1 cellular context compared by ENCODE assay signal in the genomic region with DNA sequence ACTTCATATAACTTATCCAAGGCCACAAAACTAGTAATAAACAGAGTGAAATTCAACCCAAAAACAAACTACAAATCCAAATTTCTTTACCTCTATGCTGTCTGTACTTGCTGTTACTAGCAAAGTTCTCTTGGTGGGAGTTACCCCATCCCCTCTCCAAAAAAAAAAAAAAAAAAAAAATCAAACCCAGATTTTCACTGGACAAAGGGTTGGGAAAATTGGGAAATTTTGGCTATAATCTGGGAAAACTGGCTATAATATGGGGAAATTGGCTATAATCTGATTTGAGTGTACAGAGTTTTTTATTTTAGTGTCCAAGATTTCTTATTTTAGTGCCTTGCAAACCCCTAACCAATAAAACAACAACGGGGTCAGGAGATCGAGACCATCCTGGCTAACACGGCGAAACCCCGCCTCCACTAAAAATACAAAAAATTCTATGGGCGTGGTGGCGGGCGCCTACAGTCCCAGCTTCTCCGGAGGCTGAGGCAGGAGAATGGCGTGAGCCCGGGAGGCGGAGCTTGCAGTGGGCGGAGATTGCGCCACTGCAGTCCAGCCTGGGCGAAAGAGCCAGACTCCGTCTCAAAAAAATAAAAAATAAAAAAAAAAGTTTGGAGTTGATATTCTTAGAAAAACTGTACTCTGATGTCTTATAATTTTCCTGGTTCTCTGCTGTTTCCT.
TF ChIP-seq lines count a peak whose summit lies in the region.

No MANE protein-coding gene starts in this region.

TF ChIP-seq in H1, 55 proteins besides CTCF, POLR2A, EP300 and RAD21 (continued from another document):
- TF ChIP-seq CEBPB (IDR thresholded peaks at IDR 0.05; ENCODE audit: low read depth, low read length) (0 out of 2 replicates have a peak, but pooled peaks have one; percentile 27), TBP (IDR thresholded peaks at IDR 0.05; ENCODE audit: low read depth, low read length) (no peak), HDAC6 (IDR thresholded peaks at IDR 0.05; ENCODE audit: low read depth, low read length) (no peak), SP2 (IDR thresholded peaks at IDR 0.05; ENCODE audit: low read length) (no peak)
- TF ChIP-seq, protein P1, sequence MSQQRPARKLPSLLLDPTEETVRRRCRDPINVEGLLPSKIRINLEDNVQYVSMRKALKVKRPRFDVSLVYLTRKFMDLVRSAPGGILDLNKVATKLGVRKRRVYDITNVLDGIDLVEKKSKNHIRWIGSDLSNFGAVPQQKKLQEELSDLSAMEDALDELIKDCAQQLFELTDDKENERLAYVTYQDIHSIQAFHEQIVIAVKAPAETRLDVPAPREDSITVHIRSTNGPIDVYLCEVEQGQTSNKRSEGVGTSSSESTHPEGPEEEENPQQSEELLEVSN (IDR thresholded peaks at IDR 0.05) = no peak
TF ChIP-seq in H1: peak in this region for 1.
